ENCODE assay signal across 1 cellular context in the genomic region with DNA sequence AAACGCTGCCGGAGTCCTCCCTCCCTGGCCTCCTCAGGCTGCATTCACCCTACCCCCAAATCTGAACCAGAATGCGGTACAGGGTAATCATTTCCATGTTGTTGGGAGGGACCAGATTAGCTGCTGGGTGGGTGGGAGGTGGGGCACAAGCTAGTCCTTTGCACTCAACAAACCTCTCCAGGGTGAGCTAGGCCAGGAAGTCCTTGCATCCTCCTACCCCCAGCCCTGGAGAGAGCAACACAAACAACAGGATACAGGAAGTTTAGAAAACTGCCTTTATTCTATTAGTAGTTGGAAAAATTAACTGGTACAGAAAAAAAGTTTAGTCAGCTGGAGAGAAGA.
TF ChIP-seq lines count a peak whose summit lies in the region.

No MANE protein-coding gene starts in this region.

TF ChIP-seq in GM12878, 131 proteins besides CTCF, POLR2A, EP300 and RAD21:
- TF ChIP-seq MEF2B (IDR thresholded peaks at IDR 0.05; ENCODE audit: partially characterized antibody, poor library complexity, severe bottlenecking) (no peak), SREBF1 (IDR thresholded peaks at IDR 0.05; ENCODE audit: low read length) (no peak), LARP7 (IDR thresholded peaks at IDR 0.05) (no peak), REST (IDR thresholded peaks at IDR 0.05; ENCODE audit: low read depth, low read length) (no peak), NFXL1 (IDR thresholded peaks at IDR 0.05; ENCODE audit: borderline replicate concordance) (peak; percentile 20)
TF ChIP-seq in GM12878: peak in this region for 1.
